ENCODE assay signal across 28 cellular contexts in genomic region chr10:67809107-67809506, GRCh38. TPM values are rescaled to one million over a fixed set of nuclear protein-coding genes. Genes with fewer than 3 reads are reported as not detected.
"Had no signal": no experiment of that assay in that cellular context is flagged by ENCODE, and none has a peak within 500 bp of the region (broad histone marks: within the 10 kb centered on the region; RNA-seq: fewer than 3 reads in every experiment).

No MANE protein-coding gene starts in this region.

- ATAC-seq: foreskin keratinocyte; gastroesophageal sphincter; heart right ventricle; left ventricle myocardium superior; lower lobe of right lung; natural killer cell; psoas muscle; right cardiac atrium; stimulated activated effector memory CD8-positive, alpha-beta T cell treated with anti-CD3 and anti-CD28 coated beads, Interleukin-12 subunit alpha, Interleukin-12 subunit beta, amount 100 ng/mL, for 72 hours had no signal

- FAIRE-seq: endothelial cell of umbilical vein, keratinocyte had no signal

- DNase-seq: cortex of kidney; effector CD8-positive, alpha-beta T cell; foreskin keratinocyte; heart right ventricle; hippocampal formation; immature natural killer cell; left ventricle myocardium superior; lower lobe of right lung; natural killer cell; occipital lobe; ovary; posterior cingulate gyrus; psoas muscle; right cardiac atrium; sigmoid colon; stimulated activated CD4-positive, alpha-beta T cell treated with anti-CD3 and anti-CD28 coated beads, Interleukin-2, amount 100 ng/mL, for 24 hours; stimulated activated CD4-positive, alpha-beta T cell treated with anti-CD3 and anti-CD28 coated beads, Interleukin-4, amount 100 ng/mL, for 24 hours; stimulated activated naive CD4-positive, alpha-beta T cell treated with Interleukin-2 at 50 U/mL for 16 hours; stomach; thyroid gland; trophoblast cell had no signal

- H3K4me1 ChIP-seq: esophagus muscularis mucosa, foreskin keratinocyte, gastroesophageal sphincter, heart right ventricle, lower lobe of right lung, psoas muscle, sigmoid colon, stomach, thyroid gland, vagina had no signal

- H3K9me3 Mint-ChIP-seq: immature natural killer cell; natural killer cell; stimulated activated effector memory CD8-positive, alpha-beta T cell treated with anti-CD3 and anti-CD28 coated beads, Interleukin-12 subunit alpha, Interleukin-12 subunit beta, amount 100 ng/mL, for 72 hours had no signal

- H3K27me3 ChIP-seq: esophagus muscularis mucosa, gastroesophageal sphincter, heart right ventricle, ovary, sigmoid colon, stomach, thyroid gland, vagina had no signal

- H3K36me3 ChIP-seq: gastroesophageal sphincter, lower lobe of right lung, ovary, stomach, thyroid gland, vagina had no signal

- H3K4me3 Mint-ChIP-seq: immature natural killer cell; natural killer cell; stimulated activated effector memory CD8-positive, alpha-beta T cell treated with anti-CD3 and anti-CD28 coated beads, Interleukin-12 subunit alpha, Interleukin-12 subunit beta, amount 100 ng/mL, for 72 hours had no signal

- H3K27ac Mint-ChIP-seq: immature natural killer cell; natural killer cell; stimulated activated effector memory CD8-positive, alpha-beta T cell treated with anti-CD3 and anti-CD28 coated beads, Interleukin-12 subunit alpha, Interleukin-12 subunit beta, amount 100 ng/mL, for 72 hours had no signal

- H3K4me1 Mint-ChIP-seq: immature natural killer cell, natural killer cell had no signal

- H3K9me3 ChIP-seq: esophagus muscularis mucosa, gastroesophageal sphincter, heart right ventricle, lower lobe of right lung, ovary, psoas muscle, sigmoid colon, stomach, thyroid gland, vagina had no signal

- H3K36me3 Mint-ChIP-seq: immature natural killer cell; natural killer cell; stimulated activated effector memory CD8-positive, alpha-beta T cell treated with anti-CD3 and anti-CD28 coated beads, Interleukin-12 subunit alpha, Interleukin-12 subunit beta, amount 100 ng/mL, for 72 hours had no signal

- H3K27ac ChIP-seq: esophagus muscularis mucosa, foreskin keratinocyte, gastroesophageal sphincter, heart right ventricle, lower lobe of right lung, ovary, psoas muscle, sigmoid colon, stomach, thyroid gland, vagina had no signal

- H3K4me3 ChIP-seq: esophagus muscularis mucosa, gastroesophageal sphincter, heart right ventricle, lower lobe of right lung, ovary, psoas muscle, sigmoid colon, stomach, thyroid gland, vagina had no signal

RNA-seq across cellular contexts. Expression of gene DNAJC12, which starts 28.9 kb away (rescaled TPM):
- total RNA-seq: mononuclear cell, natural killer cell had no signal
